In the genomic region with DNA sequence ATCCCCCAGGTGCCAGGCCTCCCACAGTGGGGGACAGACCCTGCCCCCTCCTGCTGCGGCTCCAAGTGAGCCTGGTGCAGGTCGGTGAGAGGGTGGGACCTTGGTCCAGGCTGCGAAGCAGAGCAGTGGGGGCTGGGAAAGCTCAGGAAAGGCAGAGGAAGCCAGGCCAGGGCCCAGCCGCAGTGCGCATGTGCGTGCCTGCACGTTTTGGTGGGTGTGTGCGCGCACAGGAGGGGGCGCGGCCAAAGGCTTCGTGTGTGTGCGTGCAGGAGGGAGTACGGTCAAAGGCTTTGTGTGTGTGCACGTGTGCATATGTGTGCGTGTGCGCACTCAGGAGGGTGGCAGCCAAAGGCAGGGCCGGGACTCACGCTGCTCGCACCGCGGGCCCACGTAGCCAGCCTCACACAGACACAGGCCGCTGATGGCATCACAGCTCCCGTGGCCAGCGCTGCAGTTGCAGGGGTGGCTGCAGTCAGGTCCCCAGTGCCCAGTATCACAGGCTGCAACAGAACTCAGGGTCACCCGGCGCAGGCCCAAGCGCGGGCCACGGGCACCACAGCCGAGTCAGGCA, we compare ENCODE assay signal across 2 cellular contexts.
A peak's percentile ranks its signal among the peaks of the same experiment; 100 is the strongest.
TF ChIP-seq lines count a peak whose summit lies in the region.

No MANE protein-coding gene starts in this region.

TF ChIP-seq in HepG2, 621 proteins besides CTCF, POLR2A, EP300 and RAD21:
- peak; percentile 10 for TF ChIP-seq AGO2 (optimal IDR thresholded peaks at IDR 0.05; ENCODE audit: low read depth, low read length)
- TF ChIP-seq DBP (CRISPR knock-in tag; IDR thresholded peaks at IDR 0.05; ENCODE audit: not compliant biosample characterization): no peak
TF ChIP-seq in HepG2: peak in this region for 1.

TF ChIP-seq in K562, 482 proteins besides CTCF, POLR2A, EP300 and RAD21:
- TF ChIP-seq ZNF551 (CRISPR knock-in tag; IDR thresholded peaks at IDR 0.05): no peak
- TF ChIP-seq, protein P1, sequence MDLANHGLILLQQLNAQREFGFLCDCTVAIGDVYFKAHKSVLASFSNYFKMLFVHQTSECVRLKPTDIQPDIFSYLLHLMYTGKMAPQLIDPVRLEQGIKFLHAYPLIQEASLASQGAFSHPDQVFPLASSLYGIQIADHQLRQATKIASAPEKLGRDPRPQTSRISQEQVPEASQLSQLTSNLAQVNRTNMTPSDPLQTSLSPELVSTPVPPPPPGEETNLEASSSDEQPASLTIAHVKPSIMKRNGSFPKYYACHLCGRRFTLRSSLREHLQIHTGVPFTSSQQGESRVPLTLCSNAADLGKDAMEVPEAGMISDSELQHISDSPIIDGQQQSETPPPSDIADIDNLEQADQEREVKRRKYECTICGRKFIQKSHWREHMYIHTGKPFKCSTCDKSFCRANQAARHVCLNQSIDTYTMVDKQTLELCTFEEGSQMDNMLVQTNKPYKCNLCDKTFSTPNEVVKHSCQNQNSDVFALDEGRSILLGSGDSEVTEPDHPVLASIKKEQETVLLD (IDR thresholded peaks at IDR 0.05): peak; percentile 55; the same call in 1 of the 2 replicates
- TF ChIP-seq NRF1 (conservative IDR thresholded peaks at IDR 0.05 in 1 of 2, IDR thresholded peaks at IDR 0.05 in 1 of 2): peak; percentile 88 to 90
- 0 out of 2 replicates have a peak, but pooled peaks have one; percentile 16 for TF ChIP-seq BHLHE40 (IDR thresholded peaks at IDR 0.05; ENCODE audit: low read length)
- no peak for TF ChIP-seq ZNF24 (IDR thresholded peaks at IDR 0.05)
- TF ChIP-seq, protein P2, sequence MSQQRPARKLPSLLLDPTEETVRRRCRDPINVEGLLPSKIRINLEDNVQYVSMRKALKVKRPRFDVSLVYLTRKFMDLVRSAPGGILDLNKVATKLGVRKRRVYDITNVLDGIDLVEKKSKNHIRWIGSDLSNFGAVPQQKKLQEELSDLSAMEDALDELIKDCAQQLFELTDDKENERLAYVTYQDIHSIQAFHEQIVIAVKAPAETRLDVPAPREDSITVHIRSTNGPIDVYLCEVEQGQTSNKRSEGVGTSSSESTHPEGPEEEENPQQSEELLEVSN (IDR thresholded peaks at IDR 0.05; ENCODE audit: borderline replicate concordance in 1 of 2, extremely low read depth in 1 of 2, insufficient read depth in 1 of 2, insufficient read length in 1 of 2, low read depth in 1 of 2, low read length in 1 of 2, poor library complexity in 1 of 2, severe bottlenecking in 1 of 2): peak in 1 of 2 experiments; percentile 49
- TF ChIP-seq POLR2G (IDR thresholded peaks at IDR 0.05; ENCODE audit: low read depth, low read length): 0 out of 2 replicates have a peak, but pooled peaks have one; percentile 36
- TF ChIP-seq, protein P3, sequence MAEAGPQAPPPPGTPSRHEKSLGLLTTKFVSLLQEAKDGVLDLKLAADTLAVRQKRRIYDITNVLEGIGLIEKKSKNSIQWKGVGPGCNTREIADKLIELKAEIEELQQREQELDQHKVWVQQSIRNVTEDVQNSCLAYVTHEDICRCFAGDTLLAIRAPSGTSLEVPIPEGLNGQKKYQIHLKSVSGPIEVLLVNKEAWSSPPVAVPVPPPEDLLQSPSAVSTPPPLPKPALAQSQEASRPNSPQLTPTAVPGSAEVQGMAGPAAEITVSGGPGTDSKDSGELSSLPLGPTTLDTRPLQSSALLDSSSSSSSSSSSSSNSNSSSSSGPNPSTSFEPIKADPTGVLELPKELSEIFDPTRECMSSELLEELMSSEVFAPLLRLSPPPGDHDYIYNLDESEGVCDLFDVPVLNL (CRISPR knock-in tag; IDR thresholded peaks at IDR 0.05; ENCODE audit: low read depth): no peak
TF ChIP-seq in K562: peak in this region for 5.
